ENCODE assay signal across 16 cellular contexts in genomic region chr7:110852156-110852858, GRCh38.
DNase-seq lines count a peak whose midpoint lies in the region; ATAC-seq and TF ChIP-seq lines count a peak whose summit lies in the region.
"Had no signal": no experiment of that assay in that cellular context is flagged by ENCODE, and none has a peak within 500 bp of the region (broad histone marks: within the 10 kb centered on the region; RNA-seq: fewer than 3 reads in every experiment).

No MANE protein-coding gene starts in this region.

- no peak overlapping the region for H3K27ac Mint-ChIP-seq in endothelial cell (ENCODE audit: unreplicated experiment)

- no peaks in the 10 kb centered on the region for H3K4me1 Mint-ChIP-seq in endothelial cell (ENCODE audit: unreplicated experiment)

- H3K27me3 ChIP-seq in lung (ENCODE audit: control insufficient read depth, insufficient read depth) (no peaks in the 10 kb centered on the region), colonic mucosa (no peaks in the 10 kb centered on the region)
- H3K27me3 ChIP-seq: SJCRH30 had no signal

- H3K4me1 ChIP-seq in lung (ENCODE audit: control insufficient read depth in 2 of 2, insufficient read depth in 2 of 2, low read length in 2 of 2) (no peaks in the 10 kb centered on the region), colonic mucosa (no peaks in the 10 kb centered on the region)

- no peaks in the 10 kb centered on the region for H3K9me3 Mint-ChIP-seq in endothelial cell (ENCODE audit: unreplicated experiment)

- TF ChIP-seq CTCF in LNCaP clone FGC (IDR thresholded peaks at IDR 0.05; ENCODE audit: control insufficient read depth, extremely low read depth, insufficient read depth) (no peak), VCaP (conservative IDR thresholded peaks at IDR 0.05) (no peak), lung (IDR thresholded peaks at IDR 0.05; ENCODE audit: control extremely low read depth, extremely low read depth) (no peak), colonic mucosa (IDR thresholded peaks at IDR 0.05) (no peak), endothelial cell (IDR thresholded peaks at IDR 0.05; ENCODE audit: unreplicated experiment) (no peak)

- 79 to 87% methylated on average over 3 of the region's 3 CpGs for WGBS in lung, 2 donors

- H3K36me3 ChIP-seq in lung (ENCODE audit: control insufficient read depth in 2 of 2, insufficient read depth in 2 of 2, low read length in 2 of 2) (no peaks in the 10 kb centered on the region), colonic mucosa (no peaks in the 10 kb centered on the region)
- H3K36me3 ChIP-seq: HAP-1, SJCRH30 had no signal

- intact Hi-C loops in colonic mucosa (cut with DNase I): no loop called here

- H3K27ac ChIP-seq in VCaP (peak overlapping the region; percentile 23; the same call in 1 of the 2 replicates), lung (ENCODE audit: low read depth in 1 of 2, low read length in 1 of 2) (no peak overlapping the region), colonic mucosa (no peak overlapping the region)
- H3K27ac ChIP-seq: C4-2B, KMS-11, SJCRH30 had no signal

- no peak overlapping the region for H3K9ac ChIP-seq in colonic mucosa (ENCODE audit: low read depth in 2 of 2, low read length in 2 of 2)
- H3K9ac ChIP-seq: KMS-11 had no signal

- H3K36me3 Mint-ChIP-seq in endothelial cell (ENCODE audit: low read depth, unreplicated experiment): no peaks in the 10 kb centered on the region

- DNase-seq in ELR (ENCODE audit: low read depth) (peak; percentile 22), LNCaP clone FGC (ENCODE audit: low read depth) (peak; percentile 28), lung (ENCODE audit: low spot score) (no peak), erythroblast (lab: John Stamatoyannopoulos, UW) (no peak), colonic mucosa (no peak), endothelial cell (ENCODE audit: low spot score) (no peak)
- DNase-seq: MM.1S, NCI-H1092 treated with DMSO at 0.1 percent for 48 hours, NCI-H526 treated with DMSO at 0.1 percent for 48 hours, RPMI8226, SJCRH30 had no signal

- H3K27me3 Mint-ChIP-seq in endothelial cell (ENCODE audit: unreplicated experiment): no peaks in the 10 kb centered on the region

- ATAC-seq in lung (ENCODE audit: insufficient read depth, low FRiP score): peak; percentile 27
- no peak for ATAC-seq in HG02870 (IDR thresholded peaks at IDR 0.05; ENCODE audit: unreplicated experiment)

- H3K9me3 ChIP-seq in lung (ENCODE audit: control insufficient read depth in 2 of 2, insufficient read depth in 1 of 2, low read length in 1 of 2): no peaks in the 10 kb centered on the region
- H3K9me3 ChIP-seq in colonic mucosa: no peaks in the 10 kb centered on the region
- H3K9me3 ChIP-seq: HAP-1, SJCRH30 had no signal

- TF ChIP-seq POLR2A in erythroblast (IDR thresholded peaks at IDR 0.05; ENCODE audit: low read length): no peak

- H3K4me3 Mint-ChIP-seq in endothelial cell (ENCODE audit: unreplicated experiment): no peak overlapping the region

- no peak overlapping the region for H3K4me3 ChIP-seq in LNCaP clone FGC (ENCODE audit: low read depth, low read length)
- no peak overlapping the region for H3K4me3 ChIP-seq in lung
- H3K4me3 ChIP-seq in colonic mucosa: no peak overlapping the region
- H3K4me3 ChIP-seq: HAP-1, SJCRH30 had no signal

Comparison
In these comparisons a context has a peak if more than half of its experiments do, and no peak if none do; other contexts are left out.
1. DNase-seq: peak in ELR (single experiment) and LNCaP clone FGC (single experiment); none in lung (single experiment), erythroblast (0 of 2), colonic mucosa (single experiment) and endothelial cell (single experiment).